ENCODE assay signal across 15 cellular contexts in the genomic region with DNA sequence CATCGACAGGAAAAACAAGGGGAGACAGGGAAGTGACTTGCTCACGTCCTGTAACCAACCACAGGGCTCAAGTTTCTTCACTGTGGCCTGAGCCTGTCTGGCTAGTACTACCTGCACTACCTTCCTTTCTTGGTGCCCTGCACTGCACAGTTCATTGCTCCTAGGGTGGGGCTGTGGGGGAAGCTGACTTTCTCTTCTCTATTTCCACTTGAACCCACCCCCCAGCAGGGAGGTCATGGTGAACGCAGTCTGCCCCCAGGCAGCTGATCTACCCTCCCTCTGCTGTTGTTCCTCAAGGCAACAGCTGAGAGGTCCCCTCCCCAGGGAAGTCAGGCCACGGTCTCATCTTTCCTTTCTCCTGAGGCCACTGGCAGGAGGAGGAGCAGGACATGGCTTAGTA.
DNase-seq lines count a peak whose midpoint lies in the region; ATAC-seq, FAIRE-seq and TF ChIP-seq lines count a peak whose summit lies in the region.
"Had no signal": no experiment of that assay in that cellular context is flagged by ENCODE, and none has a peak within 500 bp of the region (broad histone marks: within the 10 kb centered on the region; RNA-seq: fewer than 3 reads in every experiment).

No MANE protein-coding gene starts in this region.

- no peaks in the 10 kb centered on the region for H3K9me3 ChIP-seq in suprapubic skin

- TF ChIP-seq EP300 in suprapubic skin (IDR thresholded peaks at IDR 0.05) = no peak

- 67% methylated on average over 4 of the region's 4 CpGs for WGBS in suprapubic skin

- no peak overlapping the region for H3K4me3 Mint-ChIP-seq in glutamatergic neuron (ENCODE audit: unreplicated experiment)
- H3K4me3 Mint-ChIP-seq: effector memory CD8-positive, alpha-beta T cell had no signal

- no peak overlapping the region for H3K4me3 ChIP-seq in suprapubic skin

- TF ChIP-seq CTCF in glutamatergic neuron (IDR thresholded peaks at IDR 0.05; ENCODE audit: partially characterized antibody, unreplicated experiment) (no peak), suprapubic skin (IDR thresholded peaks at IDR 0.05) (no peak)

- peaks cover 2% of the 10 kb centered on the region for H3K27me3 Mint-ChIP-seq in glutamatergic neuron (ENCODE audit: unreplicated experiment)
- H3K27me3 Mint-ChIP-seq: effector memory CD8-positive, alpha-beta T cell had no signal

- peak; percentile 92 for FAIRE-seq in GM12891 (lab: Jason Lieb, UNC)
- FAIRE-seq: TTC549 had no signal

- TF ChIP-seq POLR2A in GM12891 (IDR thresholded peaks at IDR 0.05; ENCODE audit: low read depth, low read length) (no peak), suprapubic skin (IDR thresholded peaks at IDR 0.05) (no peak)

- peaks cover 6% of the 10 kb centered on the region for H3K36me3 Mint-ChIP-seq in glutamatergic neuron (ENCODE audit: unreplicated experiment)

- no peaks in the 10 kb centered on the region for H3K27me3 ChIP-seq in suprapubic skin

- ATAC-seq in GM21515 (IDR thresholded peaks at IDR 0.05; ENCODE audit: unreplicated experiment) (peak; percentile 79), HG03108 (IDR thresholded peaks at IDR 0.05; ENCODE audit: unreplicated experiment) (peak; percentile 75), HG03457 (IDR thresholded peaks at IDR 0.05; ENCODE audit: unreplicated experiment) (no peak)
- ATAC-seq: effector memory CD8-positive, alpha-beta T cell had no signal

- H3K9me3 Mint-ChIP-seq in glutamatergic neuron (ENCODE audit: unreplicated experiment) = peaks cover 2% of the 10 kb centered on the region

- H3K27ac ChIP-seq in suprapubic skin = no peak overlapping the region

- H3K4me1 ChIP-seq in suprapubic skin = no peaks in the 10 kb centered on the region

- DNase-seq in GM12891 (ENCODE audit: insufficient read length, low spot score) = no peak
- DNase-seq in glutamatergic neuron = peak; percentile 53
- DNase-seq in central memory CD4-positive, alpha-beta T cell = no peak
- DNase-seq in NAMALWA (ENCODE audit: low spot score) = no peak
- DNase-seq in suprapubic skin (ENCODE audit: low spot score in 2 of 2) = no peak
- DNase-seq: DMS79; effector memory CD8-positive, alpha-beta T cell; mammary epithelial cell; NCI-H2171 treated with DMSO at 0.1 percent for 48 hours; posterior cingulate gyrus; substantia nigra had no signal

- peaks cover 25% of the 10 kb centered on the region for H3K4me1 Mint-ChIP-seq in glutamatergic neuron (ENCODE audit: low read depth, unreplicated experiment)

- H3K27ac Mint-ChIP-seq in glutamatergic neuron (ENCODE audit: unreplicated experiment) = peak overlapping the region; percentile 0
- H3K27ac Mint-ChIP-seq: effector memory CD8-positive, alpha-beta T cell had no signal

- H3K36me3 ChIP-seq in suprapubic skin = no peaks in the 10 kb centered on the region

TF ChIP-seq in GM12891, 5 proteins besides CTCF, POLR2A, EP300 and RAD21:
- TF ChIP-seq POLR2AphosphoS5 (IDR thresholded peaks at IDR 0.05; ENCODE audit: low read depth, low read length) = no peak
- TF ChIP-seq SPI1 (IDR thresholded peaks at IDR 0.05; ENCODE audit: low read depth, low read length) = peak; percentile 76
- no peak for TF ChIP-seq POU2F2 (IDR thresholded peaks at IDR 0.05; ENCODE audit: low read depth, low read length)
